Comparison of ENCODE assay signal across 8 cellular contexts in the genomic region with DNA sequence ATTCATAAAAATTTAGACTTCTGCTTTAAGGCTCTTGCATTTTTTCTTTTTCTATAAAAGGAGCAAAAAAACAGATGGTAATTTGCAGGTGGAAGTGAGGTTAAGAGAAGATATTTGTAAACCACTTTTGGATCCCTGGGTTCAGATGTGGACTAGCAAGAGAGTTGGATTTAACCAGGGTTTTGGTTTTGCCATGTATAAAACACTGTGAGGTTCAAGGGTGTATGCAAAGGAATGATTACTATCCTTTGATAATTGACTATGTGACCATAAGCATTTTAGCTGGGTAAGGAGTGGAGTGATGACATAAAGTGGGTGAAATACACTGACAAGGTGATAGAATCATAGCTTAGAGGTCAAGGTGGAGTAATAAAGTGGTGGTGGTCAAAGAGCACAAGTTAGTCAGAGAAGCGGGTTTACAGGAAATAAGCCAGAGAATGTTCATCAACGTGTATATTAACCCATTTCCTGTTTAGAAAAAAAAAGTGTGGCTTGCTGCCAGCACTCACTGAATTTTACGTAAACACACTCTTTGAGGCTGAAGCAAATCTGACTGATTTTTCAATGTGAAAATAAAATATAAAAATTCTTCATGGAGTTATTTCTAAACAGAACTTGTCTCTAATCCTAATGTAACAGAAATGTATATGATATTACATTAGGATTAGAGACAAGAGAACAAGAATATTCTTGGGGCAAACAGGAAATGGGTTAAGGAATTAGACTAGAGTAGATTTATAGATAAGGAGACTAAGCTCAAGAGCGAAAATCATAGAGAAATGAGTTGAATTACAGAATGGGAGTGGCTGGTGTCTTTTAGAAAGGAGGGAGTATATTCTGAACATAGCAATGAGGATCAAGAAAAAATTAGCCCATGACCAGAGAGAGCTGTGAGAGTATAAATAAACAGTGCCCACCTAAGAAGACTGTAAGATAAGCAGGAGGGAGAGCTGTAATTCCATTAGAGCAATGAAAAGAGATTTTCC.
DNase-seq lines count a peak whose midpoint lies in the region; ATAC-seq lines count a peak whose summit lies in the region.

No MANE protein-coding gene starts in this region.

- in situ Hi-C loops in Caki2 (cut with HindIII; ENCODE audit: low pct_unique_long_range_greater_than_20kb, low sequenced_read_pairs): no loop called here

- H3K36me3 ChIP-seq in muscle layer of duodenum (ENCODE audit: control insufficient read depth in 1 of 2, insufficient read depth in 2 of 2, low read length in 2 of 2): no peaks in the 10 kb centered on the region

- H3K9me3 ChIP-seq in muscle layer of duodenum (ENCODE audit: control insufficient read depth in 1 of 2, low read length in 2 of 2): peaks cover 0 to 2% of the 10 kb centered on the region in 2 donors

- H3K27ac ChIP-seq in muscle layer of duodenum (ENCODE audit: low read length) (peak overlapping the region; percentile 27), caudate nucleus (ENCODE audit: low read depth, low read length) (no peak overlapping the region)

- H3K27me3 ChIP-seq in muscle layer of duodenum (ENCODE audit: low read depth, low read length): no peaks in the 10 kb centered on the region

- H3K4me1 ChIP-seq in muscle layer of duodenum (ENCODE audit: control insufficient read depth in 1 of 2, insufficient read depth in 2 of 2, low read length in 2 of 2): peaks cover 0 to 3% of the 10 kb centered on the region in 2 donors

- H3K4me3 ChIP-seq in muscle layer of duodenum (ENCODE audit: low read depth in 1 of 2, low read length in 2 of 2): no peak overlapping the region

- peak; percentile 6 for DNase-seq in Caki2 (ENCODE audit: low read depth)
- DNase-seq in activated T-helper 1 cell treated with Interleukin-2 at 50 U/mL for 16 hours (ENCODE audit: low read depth): peak; percentile 2
- no peak for DNase-seq in caudate nucleus (lab: John Stamatoyannopoulos, UW)
- DNase-seq in dedifferentiated amniotic fluid mesenchymal stem cell (ENCODE audit: extremely low spot score): no peak
- DNase-seq in cortex of kidney (lab: John Stamatoyannopoulos, UW): no peak

- ATAC-seq in GM19438 (IDR thresholded peaks at IDR 0.05; ENCODE audit: low read depth, unreplicated experiment) (peak; percentile 87), HG03571 (IDR thresholded peaks at IDR 0.05; ENCODE audit: unreplicated experiment) (peak; percentile 87)

Comparison
In these comparisons a context has a peak if more than half of its experiments do, and no peak if none do; other contexts are left out.
1. DNase-seq: peak in Caki2 (single experiment) and activated T-helper 1 cell treated with Interleukin-2 at 50 U/mL for 16 hours (single experiment); none in caudate nucleus (0 of 61), dedifferentiated amniotic fluid mesenchymal stem cell (single experiment) and cortex of kidney (single experiment).